12 cellular contexts compared by ENCODE assay signal in the genomic region with DNA sequence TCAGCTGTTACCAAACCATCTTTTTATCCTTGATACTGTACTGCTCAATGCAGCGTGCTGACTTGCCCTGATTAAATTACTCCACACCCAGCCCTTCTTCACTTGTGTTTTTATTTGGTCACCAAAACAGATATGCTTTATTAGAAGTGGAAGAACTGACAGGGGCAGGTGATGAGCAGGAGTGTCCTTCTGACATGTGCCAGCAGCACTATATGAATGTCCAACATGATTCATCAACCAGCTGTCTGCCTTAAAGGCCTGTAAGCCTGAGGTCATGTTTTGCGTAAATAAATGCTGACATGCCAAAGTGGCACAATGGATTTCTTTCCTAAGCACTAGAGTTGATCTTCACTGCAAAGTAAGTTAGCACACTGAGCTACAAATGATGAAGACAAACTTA. TPM values are rescaled to one million over a fixed set of nuclear protein-coding genes. Genes with fewer than 3 reads are reported as not detected.
DNase-seq lines count a peak whose midpoint lies in the region; ATAC-seq, FAIRE-seq and TF ChIP-seq lines count a peak whose summit lies in the region.
"Had no signal": no experiment of that assay in that cellular context is flagged by ENCODE, and none has a peak within 500 bp of the region (broad histone marks: within the 10 kb centered on the region; RNA-seq: fewer than 3 reads in every experiment).

No MANE protein-coding gene starts in this region.

- TF ChIP-seq CTCF in A549 (IDR thresholded peaks at IDR 0.05): no peak
- TF ChIP-seq CTCF in HEK293 (tag by site-specific recombination; IDR thresholded peaks at IDR 0.05): no peak
- no peak for TF ChIP-seq CTCF in cardiac muscle cell (IDR thresholded peaks at IDR 0.05; ENCODE audit: low read depth, low read length)
- TF ChIP-seq CTCF in GM20000 (IDR thresholded peaks at IDR 0.05; ENCODE audit: extremely low read depth, missing control alignments): no peak
- no peak for TF ChIP-seq CTCF in osteoblast (IDR thresholded peaks at IDR 0.05; ENCODE audit: extremely low read depth, low read depth, low read length)
- TF ChIP-seq CTCF in progenitor cell of endocrine pancreas (IDR thresholded peaks at IDR 0.05; ENCODE audit: unreplicated experiment): no peak
- TF ChIP-seq CTCF in hepatocyte (IDR thresholded peaks at IDR 0.05; ENCODE audit: poor library complexity): no peak

- no peak for TF ChIP-seq RAD21 in A549 (conservative IDR thresholded peaks at IDR 0.05 in 1 of 2, IDR thresholded peaks at IDR 0.05 in 1 of 2)

- H3K4me3 Mint-ChIP-seq in progenitor cell of endocrine pancreas (ENCODE audit: low read depth): no peak overlapping the region

- peak in 1 of 2 experiments; percentile 22 for DNase-seq in A549 (ENCODE audit: low read depth in 1 of 2, low spot score in 1 of 2)
- peak; percentile 98 to 99 for DNase-seq in SJCRH30
- DNase-seq in cardiac muscle cell (ENCODE audit: low read depth in 1 of 2, low spot score in 1 of 2): peak; percentile 31 to 33
- DNase-seq in GM20000 (ENCODE audit: low spot score): no peak
- no peak for DNase-seq in osteoblast (ENCODE audit: insufficient read length, low spot score, missing footprints)
- no peak for DNase-seq in progenitor cell of endocrine pancreas (ENCODE audit: low spot score, unreplicated experiment)
- DNase-seq in hepatocyte (ENCODE audit: low spot score): no peak
- DNase-seq: aorta, lower lobe of right lung, NCI-H2081 treated with DMSO at 0.1 percent for 48 hours had no signal

- no peak overlapping the region for H3K27ac ChIP-seq in A549
- H3K27ac ChIP-seq in HEK293 (ENCODE audit: extremely low read depth, low read depth, low read length): no peak overlapping the region
- peak overlapping the region; percentile 90 for H3K27ac ChIP-seq in SJCRH30
- peak overlapping the region; percentile 14 for H3K27ac ChIP-seq in cardiac muscle cell
- no peak overlapping the region for H3K27ac ChIP-seq in osteoblast (ENCODE audit: low read depth, low read length)
- no peak overlapping the region for H3K27ac ChIP-seq in hepatocyte
- H3K27ac ChIP-seq: lower lobe of right lung had no signal

- no peak overlapping the region for H3K27ac Mint-ChIP-seq in progenitor cell of endocrine pancreas

- no peak overlapping the region for H2AFZ ChIP-seq in osteoblast (ENCODE audit: low read length)
- no peak overlapping the region for H2AFZ ChIP-seq in hepatocyte

- H3K36me3 Mint-ChIP-seq in progenitor cell of endocrine pancreas (ENCODE audit: insufficient read depth): no peaks in the 10 kb centered on the region

- FAIRE-seq in A549 (lab: Jason Lieb, UNC): no peak

- no peak overlapping the region for H3K4me2 ChIP-seq in A549
- H3K4me2 ChIP-seq in osteoblast (ENCODE audit: insufficient read depth, low read length): no peak overlapping the region
- no peak overlapping the region for H3K4me2 ChIP-seq in hepatocyte

- TF ChIP-seq POLR2A in A549 (IDR thresholded peaks at IDR 0.05; ENCODE audit: low read length): no peak

- H3K9me3 Mint-ChIP-seq in progenitor cell of endocrine pancreas (ENCODE audit: low read depth): no peaks in the 10 kb centered on the region

- H3K9me3 ChIP-seq in A549 (no peaks in the 10 kb centered on the region), HEK293 (ENCODE audit: control insufficient read depth, insufficient read depth, low read depth, low read length) (no peaks in the 10 kb centered on the region), SJCRH30 (replicated peaks) (no peaks in the 10 kb centered on the region), cardiac muscle cell (ENCODE audit: low read depth) (no peaks in the 10 kb centered on the region), osteoblast (ENCODE audit: low read depth, low read length) (no peaks in the 10 kb centered on the region), hepatocyte (ENCODE audit: low read depth) (no peaks in the 10 kb centered on the region)
- H3K9me3 ChIP-seq: lower lobe of right lung had no signal

- H3K27me3 ChIP-seq in SJCRH30 (no peaks in the 10 kb centered on the region), cardiac muscle cell (no peaks in the 10 kb centered on the region), osteoblast (ENCODE audit: insufficient read depth, low read length) (no peaks in the 10 kb centered on the region), hepatocyte (peaks cover 6% of the 10 kb centered on the region)

- POLR2A ChIA-PET in A549 (lab: Yijun Ruan, JAX): no interaction called here
- POLR2A ChIA-PET in HEK293 (lab: Yijun Ruan, JAX): no interaction called here

- peaks cover 42% of the 10 kb centered on the region for H3K79me2 ChIP-seq in osteoblast (ENCODE audit: insufficient read depth, low read length)
- no peaks in the 10 kb centered on the region for H3K79me2 ChIP-seq in hepatocyte

- H3K36me3 ChIP-seq in HEK293 (ENCODE audit: control insufficient read depth in 2 of 2, insufficient read depth in 1 of 2, low read length in 2 of 2): peaks cover 0 to 2% of the 10 kb centered on the region in 2 experiments; a peak in 2 of 3 replicates
- peaks cover 13% of the 10 kb centered on the region for H3K36me3 ChIP-seq in SJCRH30
- H3K36me3 ChIP-seq in cardiac muscle cell: peaks cover 8% of the 10 kb centered on the region
- no peaks in the 10 kb centered on the region for H3K36me3 ChIP-seq in osteoblast (ENCODE audit: insufficient read depth, low read length)
- H3K36me3 ChIP-seq in hepatocyte (replicated peaks; ENCODE audit: insufficient read depth, low read depth): no peaks in the 10 kb centered on the region
- H3K36me3 ChIP-seq: lower lobe of right lung had no signal

- WGBS in A549 (ENCODE audit: missing lambda C conversion rate): 83% methylated on average over 2 of the region's 2 CpGs
- WGBS in hepatocyte (ENCODE audit: low lambda C conversion rate, missing lambda C conversion rate): 69% methylated on average over 2 of the region's 2 CpGs

- CTCF ChIA-PET in A549 (lab: Yijun Ruan, JAX) (no interaction called here), HEK293 (lab: Yijun Ruan, JAX) (interaction anchor here (0.6 to 1.2 kb wide), 2 partner anchors 14 to 29 kb away, joined by 6 read pairs; no protein-coding TSS in a partner anchor)

- peaks cover 2% of the 10 kb centered on the region for H3K4me1 Mint-ChIP-seq in progenitor cell of endocrine pancreas (ENCODE audit: low read depth)

- H4K20me1 ChIP-seq in osteoblast (ENCODE audit: insufficient read depth, low read length) (peaks cover 12% of the 10 kb centered on the region), hepatocyte (ENCODE audit: insufficient read depth, poor library complexity, severe bottlenecking) (no peaks in the 10 kb centered on the region)

- peak; percentile 43 to 54; a peak in 4 of 6 replicates for ATAC-seq in A549
- ATAC-seq: lower lobe of right lung had no signal

- H3K4me1 ChIP-seq in A549: peaks cover 9% of the 10 kb centered on the region; the same call in 1 of the 3 replicates
- peaks cover 9% of the 10 kb centered on the region; the same call in 1 of the 2 replicates for H3K4me1 ChIP-seq in HEK293 (ENCODE audit: control insufficient read depth, insufficient read depth, low read length)
- H3K4me1 ChIP-seq in SJCRH30: peaks cover 72% of the 10 kb centered on the region
- peaks cover 35% of the 10 kb centered on the region for H3K4me1 ChIP-seq in cardiac muscle cell (ENCODE audit: low read depth)
- peaks cover 5% of the 10 kb centered on the region for H3K4me1 ChIP-seq in osteoblast (ENCODE audit: insufficient read depth, low read length)
- H3K4me1 ChIP-seq in hepatocyte (ENCODE audit: insufficient read depth): no peaks in the 10 kb centered on the region
- H3K4me1 ChIP-seq: lower lobe of right lung had no signal

- H3K4me3 ChIP-seq in A549 (no peak overlapping the region), HEK293 (ENCODE audit: low read depth, low read length) (no peak overlapping the region), SJCRH30 (no peak overlapping the region), cardiac muscle cell (no peak overlapping the region), osteoblast (ENCODE audit: insufficient read depth, low read length) (no peak overlapping the region), hepatocyte (no peak overlapping the region)
- H3K4me3 ChIP-seq: lower lobe of right lung had no signal

- H3K27me3 Mint-ChIP-seq in progenitor cell of endocrine pancreas: peaks cover 5% of the 10 kb centered on the region

- no peak for TF ChIP-seq EP300 in A549 (IDR thresholded peaks at IDR 0.05)

- H3K9me2 ChIP-seq in hepatocyte (replicated peaks; ENCODE audit: insufficient read depth): no peaks in the 10 kb centered on the region

TF ChIP-seq in A549, 52 proteins besides CTCF, POLR2A, EP300 and RAD21 (continues in another document):
- TF ChIP-seq, protein P1, sequence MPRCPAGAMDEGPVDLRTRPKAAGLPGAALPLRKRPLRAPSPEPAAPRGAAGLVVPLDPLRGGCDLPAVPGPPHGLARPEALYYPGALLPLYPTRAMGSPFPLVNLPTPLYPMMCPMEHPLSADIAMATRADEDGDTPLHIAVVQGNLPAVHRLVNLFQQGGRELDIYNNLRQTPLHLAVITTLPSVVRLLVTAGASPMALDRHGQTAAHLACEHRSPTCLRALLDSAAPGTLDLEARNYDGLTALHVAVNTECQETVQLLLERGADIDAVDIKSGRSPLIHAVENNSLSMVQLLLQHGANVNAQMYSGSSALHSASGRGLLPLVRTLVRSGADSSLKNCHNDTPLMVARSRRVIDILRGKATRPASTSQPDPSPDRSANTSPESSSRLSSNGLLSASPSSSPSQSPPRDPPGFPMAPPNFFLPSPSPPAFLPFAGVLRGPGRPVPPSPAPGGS (IDR thresholded peaks at IDR 0.05): no peak
- no peak for TF ChIP-seq EHMT2 (IDR thresholded peaks at IDR 0.05; ENCODE audit: low read depth)

TF ChIP-seq in HEK293, 187 proteins besides CTCF, POLR2A, EP300 and RAD21 (continues in another document):
- TF ChIP-seq ZNF157 (tag by site-specific recombination; IDR thresholded peaks at IDR 0.05): no peak

RNA-seq across cellular contexts. Expression of gene POPDC3, which starts 15.4 kb away (rescaled TPM):
- polyA plus RNA-seq in A549 (2011; rRNA removed) (54.9 and 55.9 TPM in 2 replicates), A549 (2017; fragmentation: RNase III; extraction: RNeasy Plus Mini Kit Qiagen cat#74134 plus additional on column Dnase treatment) (19.7 to 21.9 TPM (median 19.9 TPM) in 3 replicates), cardiac muscle cell (80.0 and 97.0 TPM in 2 replicates), hepatocyte (1.5 and 1.7 TPM in 2 replicates)
- polyA plus RNA-seq in A549 (2012; cell fraction: cytosol; rRNA removed): 13.6 and 14.6 TPM in 2 replicates
- polyA plus RNA-seq in A549 (2012; cell fraction: nucleus; rRNA removed): 3.5 and 6.0 TPM in 2 replicates
- 9.1 and 9.3 TPM in 2 replicates for polyA minus RNA-seq in A549 (2011; rRNA and poly(A)+ RNA removed)
- 57.9 and 59.6 TPM in 2 replicates for total RNA-seq in SJCRH30 (2014; rRNA removed; shearing (Covaris generic))
- total RNA-seq in cardiac muscle cell (49.4 and 53.4 TPM in 2 replicates), osteoblast (32.6 and 41.8 TPM in 2 replicates), progenitor cell of endocrine pancreas (1.3 and 2.3 TPM in 2 replicates), hepatocyte (0.93 and 1.2 TPM in 2 replicates)
- total RNA-seq: aorta; T-helper 2 cell treated with Interferon-gamma antibody and Interleukin-4, amounts not matched to agents 100 ng/mL and 5 ng/mL, for 36 hours had no signal

Comparison
In these comparisons a context has a peak if more than half of its experiments do, and no peak if none do; other contexts are left out.
1. DNase-seq: peak in SJCRH30 (2 of 2) and cardiac muscle cell (2 of 2); none in GM20000 (single experiment), osteoblast (single experiment), progenitor cell of endocrine pancreas (single experiment) and hepatocyte (single experiment).
2. H3K27ac ChIP-seq: peak in SJCRH30 (single experiment) and cardiac muscle cell (single experiment); none in A549 (0 of 2), HEK293 (single experiment), osteoblast (single experiment) and hepatocyte (single experiment).
3. RNA of gene POPDC3, which starts 15.4 kb away (total RNA-seq): 57.9 to 59.6 TPM in SJCRH30, 49.4 to 53.4 TPM in cardiac muscle cell and 32.6 to 41.8 TPM in osteoblast; 1.3 to 2.3 TPM in progenitor cell of endocrine pancreas and 0.93 to 1.2 TPM in hepatocyte; every median in the first group is over 10 times any median in the second.